ENCODE assay signal across 8 cellular contexts in the genomic region with DNA sequence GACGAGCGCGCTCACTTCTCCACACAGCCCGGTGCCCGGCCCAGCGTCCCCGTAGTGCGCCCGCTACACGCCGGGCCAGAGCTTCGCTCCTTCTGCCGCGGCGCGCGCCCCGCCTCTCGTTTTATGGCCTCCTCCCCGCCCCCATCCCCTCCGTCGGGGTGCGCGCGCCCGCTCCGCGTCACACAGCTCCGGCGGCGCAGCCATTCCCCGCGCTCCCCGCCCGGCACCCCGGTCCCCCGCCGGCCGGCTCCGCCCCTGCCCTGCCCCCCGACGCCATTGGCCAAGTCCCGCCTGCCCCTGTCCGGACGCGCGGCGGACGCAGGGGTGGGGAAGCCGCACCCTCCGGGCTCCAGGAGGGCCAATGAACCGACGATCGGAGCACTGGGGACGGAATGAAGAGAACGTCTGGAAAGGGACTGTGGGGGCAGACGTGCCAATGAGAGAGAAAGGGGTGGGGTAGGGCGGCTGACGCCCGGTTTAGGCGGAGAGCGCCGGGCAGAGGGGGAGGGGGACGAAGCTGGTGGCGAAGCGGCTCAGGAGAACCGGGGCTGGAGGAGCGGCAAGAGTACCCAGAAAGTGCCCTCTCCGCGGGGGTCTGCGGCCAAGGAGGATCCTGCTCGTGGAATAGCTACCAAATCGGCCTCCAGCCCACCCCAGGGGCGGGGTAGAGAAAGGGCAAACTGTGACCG. TPM values are rescaled to one million over a fixed set of nuclear protein-coding genes. Genes with fewer than 3 reads are reported as not detected.
A peak's percentile ranks its signal among the peaks of the same experiment; 100 is the strongest.
DNase-seq lines count a peak whose midpoint lies in the region; ATAC-seq, FAIRE-seq and TF ChIP-seq lines count a peak whose summit lies in the region.

A gene with protein sequence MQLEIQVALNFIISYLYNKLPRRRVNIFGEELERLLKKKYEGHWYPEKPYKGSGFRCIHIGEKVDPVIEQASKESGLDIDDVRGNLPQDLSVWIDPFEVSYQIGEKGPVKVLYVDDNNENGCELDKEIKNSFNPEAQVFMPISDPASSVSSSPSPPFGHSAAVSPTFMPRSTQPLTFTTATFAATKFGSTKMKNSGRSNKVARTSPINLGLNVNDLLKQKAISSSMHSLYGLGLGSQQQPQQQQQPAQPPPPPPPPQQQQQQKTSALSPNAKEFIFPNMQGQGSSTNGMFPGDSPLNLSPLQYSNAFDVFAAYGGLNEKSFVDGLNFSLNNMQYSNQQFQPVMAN (minus strand): TSS at position 94 of the 689 bp plus-strand sequence. CDS start 2,337 bp downstream, outside the sequence.

- H3K9me3 ChIP-seq in DND-41 (ENCODE audit: insufficient read depth, low read length, severe bottlenecking) (no peaks in the 10 kb centered on the region), Karpas-422 (ENCODE audit: low read length) (no peaks in the 10 kb centered on the region), esophagus squamous epithelium (no peaks in the 10 kb centered on the region)

- intact Hi-C loops in esophagus squamous epithelium (cut with DNase I): loop anchor here (5.0 kb wide), 1 partner anchor 86 kb away; no protein-coding TSS in a partner anchor

- peaks cover 65% of the 10 kb centered on the region for H3K4me1 Mint-ChIP-seq in activated T-cell treated with anti-CD3 and anti-CD28 coated beads, Interleukin-2, amount 50 U/mL, for 72 hours (ENCODE audit: low read depth)
- H3K4me1 Mint-ChIP-seq in naive B cell: peaks cover 28 to 46% (median 35%) of the 10 kb centered on the region in 3 donors
- H3K4me1 Mint-ChIP-seq in stimulated activated effector memory CD8-positive, alpha-beta T cell treated with anti-CD3 and anti-CD28 coated beads, Interleukin-12 subunit alpha, Interleukin-12 subunit beta, amount 100 ng/mL, for 72 hours: peaks cover 43% of the 10 kb centered on the region

- H3K4me1 ChIP-seq in DND-41 (ENCODE audit: insufficient read depth, low read length): peaks cover 48% of the 10 kb centered on the region
- peaks cover 28% of the 10 kb centered on the region for H3K4me1 ChIP-seq in Karpas-422 (ENCODE audit: low read length)
- peaks cover 7 to 59% (median 16%) of the 10 kb centered on the region in 3 donors for H3K4me1 ChIP-seq in esophagus squamous epithelium

- H3K4me3 ChIP-seq in DND-41 (ENCODE audit: low read depth in 1 of 2, low read length in 2 of 2) (peak within 1 kb of the TSS; percentile 40 to 73), Karpas-422 (ENCODE audit: low read length) (peak within 1 kb of the TSS; percentile 87), esophagus squamous epithelium (peak within 1 kb of the TSS; percentile 92 to 99 (median 97))

- no peak for FAIRE-seq in RCC 7860 (lab: Jason Lieb, UNC)

- H3K9me2 ChIP-seq in Karpas-422 (replicated peaks; ENCODE audit: insufficient read depth, low read length): no peaks in the 10 kb centered on the region

- no peaks in the 10 kb centered on the region for H3K27me3 ChIP-seq in DND-41 (ENCODE audit: insufficient read depth, low read length, poor library complexity)
- no peaks in the 10 kb centered on the region for H3K27me3 ChIP-seq in Karpas-422 (ENCODE audit: low read length)
- no peaks in the 10 kb centered on the region for H3K27me3 ChIP-seq in esophagus squamous epithelium

- H3K9me3 Mint-ChIP-seq in activated T-cell treated with anti-CD3 and anti-CD28 coated beads, Interleukin-2, amount 50 U/mL, for 72 hours: no peaks in the 10 kb centered on the region
- H3K9me3 Mint-ChIP-seq in naive B cell: peaks cover 0 to 3% (median 0%) of the 10 kb centered on the region in 7 donors
- H3K9me3 Mint-ChIP-seq in stimulated activated effector memory CD8-positive, alpha-beta T cell treated with anti-CD3 and anti-CD28 coated beads, Interleukin-12 subunit alpha, Interleukin-12 subunit beta, amount 100 ng/mL, for 72 hours: no peaks in the 10 kb centered on the region

- ATAC-seq in DND-41 (ENCODE audit: insufficient read depth, low read depth) (peak; percentile 73), GM21825 (IDR thresholded peaks at IDR 0.05; ENCODE audit: unreplicated experiment) (peak; percentile 70), naive B cell (ENCODE audit: low read depth in 2 of 2) (peak; percentile 71 to 72)
- ATAC-seq in activated T-cell treated with anti-CD3 and anti-CD28 coated beads, Interleukin-2, amount 50 U/mL, for 72 hours (replicated peaks in 1 of 2): peak; percentile 78 to 82
- ATAC-seq in stimulated activated effector memory CD8-positive, alpha-beta T cell treated with anti-CD3 and anti-CD28 coated beads, Interleukin-12 subunit alpha, Interleukin-12 subunit beta, amount 100 ng/mL, for 72 hours: peak; percentile 83

- H3K36me3 Mint-ChIP-seq in activated T-cell treated with anti-CD3 and anti-CD28 coated beads, Interleukin-2, amount 50 U/mL, for 72 hours (ENCODE audit: insufficient read depth in 2 of 2): peaks cover 15 to 20% of the 10 kb centered on the region in 2 donors
- H3K36me3 Mint-ChIP-seq in naive B cell: peaks cover 0 to 8% of the 10 kb centered on the region in 2 donors
- peaks cover 66% of the 10 kb centered on the region for H3K36me3 Mint-ChIP-seq in stimulated activated effector memory CD8-positive, alpha-beta T cell treated with anti-CD3 and anti-CD28 coated beads, Interleukin-12 subunit alpha, Interleukin-12 subunit beta, amount 100 ng/mL, for 72 hours

- peak within 1 kb of the TSS; percentile 99 for H3K27ac Mint-ChIP-seq in activated T-cell treated with anti-CD3 and anti-CD28 coated beads, Interleukin-2, amount 50 U/mL, for 72 hours
- H3K27ac Mint-ChIP-seq in naive B cell: peak within 1 kb of the TSS; percentile 97 to 100 (median 99)
- peak within 1 kb of the TSS; percentile 96 for H3K27ac Mint-ChIP-seq in stimulated activated effector memory CD8-positive, alpha-beta T cell treated with anti-CD3 and anti-CD28 coated beads, Interleukin-12 subunit alpha, Interleukin-12 subunit beta, amount 100 ng/mL, for 72 hours

- H4K20me1 ChIP-seq in DND-41 (ENCODE audit: insufficient read depth, low read length): peaks cover 12% of the 10 kb centered on the region; the same call in 1 of the 2 replicates
- H4K20me1 ChIP-seq in Karpas-422 (ENCODE audit: insufficient read depth, low read depth, low read length): peaks cover 33% of the 10 kb centered on the region

- peak within 1 kb of the TSS; percentile 87 for H3K9ac ChIP-seq in DND-41 (ENCODE audit: low read depth, low read length)
- peak within 1 kb of the TSS; percentile 93 for H3K9ac ChIP-seq in Karpas-422 (ENCODE audit: low read length)

- DNase-seq in DND-41 (peak; percentile 96), Karpas-422 (peak; percentile 99), RCC 7860 (ENCODE audit: low spot score) (peak; percentile 86), esophagus squamous epithelium (lab: John Stamatoyannopoulos, UW) (peak; percentile 78), naive B cell (peak; percentile 95)
- DNase-seq in activated T-cell treated with anti-CD3 and anti-CD28 coated beads, Interleukin-2, amount 50 U/mL, for 72 hours: peak; percentile 97 to 98
- peak; percentile 96 to 98 for DNase-seq in stimulated activated effector memory CD8-positive, alpha-beta T cell treated with anti-CD3 and anti-CD28 coated beads, Interleukin-12 subunit alpha, Interleukin-12 subunit beta, amount 100 ng/mL, for 72 hours (ENCODE audit: low spot score in 2 of 2)

- H3K27me3 Mint-ChIP-seq in activated T-cell treated with anti-CD3 and anti-CD28 coated beads, Interleukin-2, amount 50 U/mL, for 72 hours (ENCODE audit: low read depth): no peaks in the 10 kb centered on the region
- H3K27me3 Mint-ChIP-seq in naive B cell: no peaks in the 10 kb centered on the region

- H2AFZ ChIP-seq in DND-41 (ENCODE audit: low read depth, low read length) (peak within 1 kb of the TSS; percentile 83), Karpas-422 (ENCODE audit: low read length) (peak within 1 kb of the TSS; percentile 55; the same call in 1 of the 2 replicates)

- TF ChIP-seq POLR2A in esophagus squamous epithelium (IDR thresholded peaks at IDR 0.05): peak; percentile 56 to 100 (median 100)

- TF ChIP-seq CTCF in DND-41 (IDR thresholded peaks at IDR 0.05; ENCODE audit: borderline replicate concordance, extremely low read depth, low read length, poor library complexity, severe bottlenecking) (no peak), esophagus squamous epithelium (IDR thresholded peaks at IDR 0.05) (no peak)

- H3K36me3 ChIP-seq in DND-41 (ENCODE audit: insufficient read depth, low read length): peaks cover 11% of the 10 kb centered on the region
- H3K36me3 ChIP-seq in Karpas-422 (ENCODE audit: insufficient read depth, low read length): peaks cover 23% of the 10 kb centered on the region
- H3K36me3 ChIP-seq in esophagus squamous epithelium: peaks cover 6 to 24% (median 9%) of the 10 kb centered on the region in 3 donors

- peak within 1 kb of the TSS; percentile 98 to 99 for H3K4me3 Mint-ChIP-seq in activated T-cell treated with anti-CD3 and anti-CD28 coated beads, Interleukin-2, amount 50 U/mL, for 72 hours
- H3K4me3 Mint-ChIP-seq in naive B cell: peak within 1 kb of the TSS; percentile 89 to 99 (median 98)
- peak within 1 kb of the TSS; percentile 87 for H3K4me3 Mint-ChIP-seq in stimulated activated effector memory CD8-positive, alpha-beta T cell treated with anti-CD3 and anti-CD28 coated beads, Interleukin-12 subunit alpha, Interleukin-12 subunit beta, amount 100 ng/mL, for 72 hours

- H3K27ac ChIP-seq in DND-41 (ENCODE audit: low read length): peak within 1 kb of the TSS; percentile 98
- H3K27ac ChIP-seq in Karpas-422 (ENCODE audit: low read length): peak within 1 kb of the TSS; percentile 96
- H3K27ac ChIP-seq in esophagus squamous epithelium: peak within 1 kb of the TSS; percentile 96 to 100 (median 100)

- peak within 1 kb of the TSS; percentile 85 for H3K4me2 ChIP-seq in DND-41 (ENCODE audit: insufficient read depth, low read length)
- H3K4me2 ChIP-seq in Karpas-422 (ENCODE audit: low read depth, low read length, poor library complexity, severe bottlenecking): peak within 1 kb of the TSS; percentile 91

- 0 to 1% methylated on average over 18 to 26 of the region's 75 CpGs for WGBS in esophagus squamous epithelium, 2 donors

- H3K79me2 ChIP-seq in DND-41 (ENCODE audit: insufficient read depth, low read length) (peaks cover 30% of the 10 kb centered on the region), Karpas-422 (ENCODE audit: low read length) (peaks cover 20% of the 10 kb centered on the region)

RNA-seq across cellular contexts. Expression of the gene that starts here (rescaled TPM):
- 8.2 and 25.9 TPM in 2 replicates for total RNA-seq in Karpas-422 (2014; rRNA removed; shearing (Covaris generic); ENCODE audit: low replicate concordance)
- total RNA-seq in activated T-cell treated with anti-CD3 and anti-CD28 coated beads, Interleukin-2, amount 50 U/mL, for 72 hours: 10 to 100 TPM; 57.3 to 68.9 TPM
- 10 to 100 TPM; 21.5 to 35.9 (median 31.1) TPM for total RNA-seq in esophagus squamous epithelium
- polyA plus RNA-seq in naive B cell (ENCODE audit: low read depth in 6 of 6): 10 to 100 TPM in 1 of 6 donors, 1 to 10 TPM in 5; 1.9 to 14.2 (median 9.3) TPM

Comparison
In these comparisons a context has a peak if more than half of its experiments do, and no peak if none do; other contexts are left out.
1. Peak in every context shown above with its lines: DNase-seq, ATAC-seq, H3K4me3 ChIP-seq and H3K27ac ChIP-seq.